In genomic region chr3:40309925-40310635, GRCh38 we compare ENCODE assay signal across 8 cellular contexts. TPM values are rescaled to one million over a fixed set of nuclear protein-coding genes. Genes with fewer than 3 reads are reported as not detected.
DNase-seq lines count a peak whose midpoint lies in the region; ATAC-seq and TF ChIP-seq lines count a peak whose summit lies in the region.

No MANE protein-coding gene starts in this region.

- TF ChIP-seq CTCF in WERI-Rb-1 (IDR thresholded peaks at IDR 0.05; ENCODE audit: low read depth, low read length) (0 out of 2 replicates have a peak, but pooled peaks have one; percentile 6), lung (IDR thresholded peaks at IDR 0.05; ENCODE audit: control extremely low read depth, extremely low read depth) (no peak)

- H3K4me1 Mint-ChIP-seq in stimulated activated naive CD8-positive, alpha-beta T cell treated with anti-CD3 and anti-CD28 coated beads, Interleukin-15, amount 100 ng/mL, for 72 hours = peaks cover 17% of the 10 kb centered on the region

- DNase-seq in D341Med (ENCODE audit: low spot score) (peak; percentile 71), WERI-Rb-1 (no peak), lung (ENCODE audit: low spot score) (peak; percentile 56), NCI-H510A treated with DMSO at 0.1 percent for 48 hours (lab: John Stamatoyannopoulos, UW) (no peak)
- peak; percentile 20 for DNase-seq in effector CD8-positive, alpha-beta T cell (lab: John Stamatoyannopoulos, UW)
- peak; percentile 64 to 65 for DNase-seq in stimulated activated naive CD8-positive, alpha-beta T cell treated with anti-CD3 and anti-CD28 coated beads, Interleukin-15, amount 100 ng/mL, for 72 hours

- H3K9me3 ChIP-seq in WERI-Rb-1 (ENCODE audit: severe bottlenecking) (no peaks in the 10 kb centered on the region), lung (ENCODE audit: control insufficient read depth in 2 of 2, insufficient read depth in 1 of 2, low read length in 1 of 2) (no peaks in the 10 kb centered on the region)

- H3K27me3 Mint-ChIP-seq in stimulated activated naive CD8-positive, alpha-beta T cell treated with anti-CD3 and anti-CD28 coated beads, Interleukin-15, amount 100 ng/mL, for 72 hours = no peaks in the 10 kb centered on the region

- 0 to 1% methylated on average over 47 of the region's 47 CpGs for WGBS in lung, 2 donors

- ATAC-seq in GM19455 (IDR thresholded peaks at IDR 0.05; ENCODE audit: unreplicated experiment) = peak; percentile 35
- ATAC-seq in HG03521 (IDR thresholded peaks at IDR 0.05; ENCODE audit: unreplicated experiment) = peak; percentile 20
- ATAC-seq in lung (ENCODE audit: insufficient read depth, low FRiP score) = peak; percentile 31
- peak; percentile 56 for ATAC-seq in stimulated activated naive CD8-positive, alpha-beta T cell treated with anti-CD3 and anti-CD28 coated beads, Interleukin-15, amount 100 ng/mL, for 72 hours

- H3K27me3 ChIP-seq in WERI-Rb-1 (ENCODE audit: insufficient read depth, low read depth, severe bottlenecking) (no peaks in the 10 kb centered on the region), lung (ENCODE audit: control insufficient read depth, insufficient read depth) (no peaks in the 10 kb centered on the region)

- peak overlapping the region; percentile 99 to 100 for H3K27ac Mint-ChIP-seq in stimulated activated naive CD8-positive, alpha-beta T cell treated with anti-CD3 and anti-CD28 coated beads, Interleukin-15, amount 100 ng/mL, for 72 hours

- H3K4me1 ChIP-seq in lung (ENCODE audit: control insufficient read depth in 2 of 2, insufficient read depth in 2 of 2, low read length in 2 of 2) = peaks cover 3 to 9% of the 10 kb centered on the region in 2 donors

- H3K9me3 Mint-ChIP-seq in stimulated activated naive CD8-positive, alpha-beta T cell treated with anti-CD3 and anti-CD28 coated beads, Interleukin-15, amount 100 ng/mL, for 72 hours = no peaks in the 10 kb centered on the region

- peaks cover 32% of the 10 kb centered on the region for H3K36me3 ChIP-seq in WERI-Rb-1
- peaks cover 4 to 8% of the 10 kb centered on the region in 2 donors for H3K36me3 ChIP-seq in lung (ENCODE audit: control insufficient read depth in 2 of 2, insufficient read depth in 2 of 2, low read length in 2 of 2)

- peak overlapping the region; percentile 97 for H3K4me3 Mint-ChIP-seq in stimulated activated naive CD8-positive, alpha-beta T cell treated with anti-CD3 and anti-CD28 coated beads, Interleukin-15, amount 100 ng/mL, for 72 hours

- H3K27ac ChIP-seq in WERI-Rb-1 = peak overlapping the region; percentile 95
- H3K27ac ChIP-seq in lung (ENCODE audit: low read depth in 1 of 2, low read length in 1 of 2) = peak overlapping the region; percentile 96 to 99

- H3K4me3 ChIP-seq in WERI-Rb-1 (ENCODE audit: low read depth, low read length) = peak overlapping the region; percentile 95
- peak overlapping the region; percentile 72 for H3K4me3 ChIP-seq in lung

RNA-seq across cellular contexts. Expression of gene EIF1B, which starts 0.6 kb away (rescaled TPM):
- 10 to 100 TPM; 43.4 to 55.9 TPM for total RNA-seq in lung
- polyA plus RNA-seq in lung = 10 to 100 TPM; 45.7 to 84.6 TPM

Comparison
In these comparisons a context has a peak if more than half of its experiments do, and no peak if none do; other contexts are left out.
1. DNase-seq: peak in D341Med (single experiment), effector CD8-positive, alpha-beta T cell (single experiment), lung (single experiment) and stimulated activated naive CD8-positive, alpha-beta T cell treated with anti-CD3 and anti-CD28 coated beads, Interleukin-15, amount 100 ng/mL, for 72 hours (2 of 2); none in WERI-Rb-1 (single experiment) and NCI-H510A treated with DMSO at 0.1 percent for 48 hours (single experiment).
2. Peak in every context shown above with its lines, with median percentiles within 50 percentile points of each other: ATAC-seq.